ENCODE assay signal across 13 cellular contexts in genomic region chr17:38559880-38560230, GRCh38. TPM values are rescaled to one million over a fixed set of nuclear protein-coding genes. Genes with fewer than 3 reads are reported as not detected.
DNase-seq lines count a peak whose midpoint lies in the region; ATAC-seq, FAIRE-seq and TF ChIP-seq lines count a peak whose summit lies in the region.
"Had no signal": no experiment of that assay in that cellular context is flagged by ENCODE, and none has a peak within 500 bp of the region (broad histone marks: within the 10 kb centered on the region; RNA-seq: fewer than 3 reads in every experiment).

No MANE protein-coding gene starts in this region.

- no peak for TF ChIP-seq CTCF in A549 (IDR thresholded peaks at IDR 0.05)
- no peak for TF ChIP-seq CTCF in GM23338 (conservative IDR thresholded peaks at IDR 0.05; ENCODE audit: low read depth in 2 of 2)
- TF ChIP-seq CTCF in SU-DHL-6 (IDR thresholded peaks at IDR 0.05; ENCODE audit: insufficient read depth, low read length, poor library complexity, severe bottlenecking) = no peak
- no peak for TF ChIP-seq CTCF in HepG2 (CRISPR knock-in tag; IDR thresholded peaks at IDR 0.05)

- WGBS in A549 (ENCODE audit: missing lambda C conversion rate) = 27% methylated on average over 6 of the region's 6 CpGs
- WGBS in HepG2 (ENCODE audit: low lambda C conversion rate) = 3% methylated on average over 5 of the region's 6 CpGs

- H3K27ac Mint-ChIP-seq in GM23338 = no peak overlapping the region
- H3K27ac Mint-ChIP-seq: nephron had no signal

- H3K4me2 ChIP-seq in A549 (peak overlapping the region; percentile 89), GM23338 (peak overlapping the region; percentile 95), SU-DHL-6 (ENCODE audit: low read depth, low read length, poor library complexity, severe bottlenecking) (peak overlapping the region; percentile 96), HepG2 (ENCODE audit: low read depth, low read length) (peak overlapping the region; percentile 81)

- CTCF ChIA-PET in A549 (lab: Yijun Ruan, JAX) = interaction anchor here (0.5 to 28.4 kb wide), 17 partner anchors 8 to 210 kb away, joined by 3 to 948 read pairs (median 10); partner anchors contain the start of gene SRCIN1
- CTCF ChIA-PET in HepG2 (lab: Yijun Ruan, JAX; ENCODE audit: low intra/inter-chr PET ratio, low total read pairs) = no interaction called here

- no peak for TF ChIP-seq POLR2A in A549 (IDR thresholded peaks at IDR 0.05; ENCODE audit: low read length)
- TF ChIP-seq POLR2A in HepG2 (IDR thresholded peaks at IDR 0.05; ENCODE audit: insufficient read depth in 1 of 2, low read depth in 2 of 2, low read length in 2 of 2) = no peak

- no peak for TF ChIP-seq EP300 in A549 (IDR thresholded peaks at IDR 0.05)
- no peak for TF ChIP-seq EP300 in HepG2 (IDR thresholded peaks at IDR 0.05; ENCODE audit: low read depth in 2 of 2, low read length in 2 of 2)
- TF ChIP-seq EP300 in HepG2 (CRISPR knock-in tag; IDR thresholded peaks at IDR 0.05; ENCODE audit: borderline replicate concordance) = no peak

- in situ Hi-C loops in HepG2 (cut with HindIII; ENCODE audit: extremely low pct_ligation_motif_present, low pct_unique_long_range_greater_than_20kb) = loop anchor here (5.0 kb wide), 1 partner anchor 107 kb away; no protein-coding TSS in a partner anchor

- H2AFZ ChIP-seq in GM23338 = no peak overlapping the region; the same call in 1 of the 2 replicates
- no peak overlapping the region for H2AFZ ChIP-seq in SU-DHL-6 (ENCODE audit: low read depth, low read length, severe bottlenecking)
- no peak overlapping the region for H2AFZ ChIP-seq in HepG2 (ENCODE audit: low read length)

- intact Hi-C loops in HepG2 (cut with micrococcal nuclease; ENCODE audit: unreplicated experiment) = loop anchor here (5.0 kb wide), 1 partner anchor 48 kb away; no protein-coding TSS in a partner anchor

- peaks cover 71% of the 10 kb centered on the region for H3K27me3 Mint-ChIP-seq in GM23338 (ENCODE audit: insufficient read depth, low read depth, poor library complexity)

- no peak for DNase-seq in A549 (ENCODE audit: low read depth in 1 of 2, low spot score in 1 of 2)
- DNase-seq in GM23338 (ENCODE audit: low spot score) = no peak
- no peak for DNase-seq in HepG2 (ENCODE audit: low spot score)
- DNase-seq in LoVo (ENCODE audit: low spot score) = no peak
- DNase-seq in iPS-NIHi11 (ENCODE audit: low spot score) = no peak
- DNase-seq in NCI-H1694 (lab: John Stamatoyannopoulos, UW) = no peak

- FAIRE-seq in A549 (lab: Jason Lieb, UNC) = no peak
- FAIRE-seq in HepG2 (lab: Jason Lieb, UNC) = no peak
- FAIRE-seq: astrocyte had no signal

- H3K27me3 ChIP-seq in GM23338 (ENCODE audit: insufficient read depth) = peaks cover 84% of the 10 kb centered on the region
- no peaks in the 10 kb centered on the region for H3K27me3 ChIP-seq in SU-DHL-6 (ENCODE audit: low read length)
- H3K27me3 ChIP-seq in HepG2 (ENCODE audit: control insufficient read depth in 1 of 2, insufficient read depth in 2 of 2, low read length in 2 of 2) = peaks cover 0 to 2% of the 10 kb centered on the region in 2 experiments; a peak in 1 of 5 replicates

- ATAC-seq in A549 (no peak), GM23338 (no peak), HepG2 (no peak), GM21367 (IDR thresholded peaks at IDR 0.05; ENCODE audit: unreplicated experiment) (no peak)

- H3F3A ChIP-seq in GM23338 (replicated peaks; ENCODE audit: low read depth) (peaks cover 20% of the 10 kb centered on the region), SU-DHL-6 (ENCODE audit: insufficient read depth) (0 out of 2 replicates have a peak, but pooled peaks cover 7% of the 10 kb centered on the region)

- H3K4me3 Mint-ChIP-seq in GM23338 = peak overlapping the region; percentile 54; the same call in 2 of the 3 replicates

- H3K9ac ChIP-seq in SU-DHL-6 (ENCODE audit: low read length) (peak overlapping the region; percentile 48; the same call in 1 of the 2 replicates), HepG2 (ENCODE audit: insufficient read depth, low read depth, low read length) (no peak overlapping the region)

- H3K36me3 ChIP-seq in GM23338 (ENCODE audit: insufficient read depth) = no peaks in the 10 kb centered on the region
- H3K36me3 ChIP-seq in SU-DHL-6 (ENCODE audit: low read length) = no peaks in the 10 kb centered on the region
- no peaks in the 10 kb centered on the region for H3K36me3 ChIP-seq in HepG2 (replicated peaks in 1 of 2; ENCODE audit: control insufficient read depth in 1 of 2, insufficient read depth in 2 of 2, low read length in 2 of 2)
- H3K36me3 ChIP-seq: MG63 had no signal

- POLR2A ChIA-PET in A549 (lab: Yijun Ruan, JAX) (interaction anchor here (0.8 to 2.2 kb wide), 6 partner anchors 9 to 48 kb away, joined by 3 to 10 read pairs (median 3); no protein-coding TSS in a partner anchor), HepG2 (lab: Yijun Ruan, JAX) (interaction anchor here (0.6 to 2.9 kb wide), 8 partner anchors 30 to 310 kb away, joined by 3 to 29 read pairs (median 11); partner anchors contain the start of genes LASP1 and SRCIN1)

- H3K4me3 ChIP-seq in A549 = peak overlapping the region; percentile 44
- H3K4me3 ChIP-seq in GM23338 = peak overlapping the region; percentile 81
- H3K4me3 ChIP-seq in SU-DHL-6 (ENCODE audit: insufficient read depth, low read length, poor library complexity, severe bottlenecking) = peak overlapping the region; percentile 24
- H3K4me3 ChIP-seq in HepG2 (replicated peaks in 1 of 3; ENCODE audit: insufficient read depth in 1 of 3, low read depth in 2 of 3, low read length in 3 of 3) = peak overlapping the region; percentile 13 to 67 (median 13); a peak in 4 of 6 replicates
- H3K4me3 ChIP-seq: MG63 had no signal

- H3K36me3 Mint-ChIP-seq in GM23338 (ENCODE audit: low read depth) = no peaks in the 10 kb centered on the region; the same call in 2 of the 3 replicates
- H3K36me3 Mint-ChIP-seq: immature natural killer cell; stimulated activated naive B cell treated with anti-CD40 and anti-IgM and Interleukin-4, amounts not matched to agents 10 μg/mL and 1 μg/mL and 100 μg/mL, for 72 hours had no signal

- no peaks in the 10 kb centered on the region for H3K9me3 Mint-ChIP-seq in GM23338
- H3K9me3 Mint-ChIP-seq: immature natural killer cell; nephron; stimulated activated naive B cell treated with anti-CD40 and anti-IgM and Interleukin-4, amounts not matched to agents 10 μg/mL and 1 μg/mL and 100 μg/mL, for 72 hours had no signal

- peaks cover 16% of the 10 kb centered on the region for H3K4me1 ChIP-seq in A549
- H3K4me1 ChIP-seq in GM23338 (ENCODE audit: insufficient read depth) = peaks cover 32% of the 10 kb centered on the region
- H3K4me1 ChIP-seq in HepG2 (ENCODE audit: insufficient read depth, low read length) = peaks cover 39% of the 10 kb centered on the region

- H3K9me3 ChIP-seq in A549 (no peaks in the 10 kb centered on the region), SU-DHL-6 (ENCODE audit: insufficient read depth, low read length) (no peaks in the 10 kb centered on the region), HepG2 (ENCODE audit: low read length) (no peaks in the 10 kb centered on the region)
- H3K9me3 ChIP-seq: MG63 had no signal

- peak overlapping the region; percentile 34 to 88; a peak in 5 of 6 replicates for H3K27ac ChIP-seq in A549
- no peak overlapping the region for H3K27ac ChIP-seq in GM23338 (ENCODE audit: low read depth)
- H3K27ac ChIP-seq in SU-DHL-6 (ENCODE audit: low read depth, low read length) = no peak overlapping the region
- no peak overlapping the region for H3K27ac ChIP-seq in HepG2 (ENCODE audit: extremely low read length, insufficient read depth, low read length)

- H3K9me2 ChIP-seq in GM23338 (ENCODE audit: insufficient read depth) (no peaks in the 10 kb centered on the region), SU-DHL-6 (replicated peaks; ENCODE audit: insufficient read depth, low read length) (no peaks in the 10 kb centered on the region)

- H3K4me1 Mint-ChIP-seq in GM23338 = peaks cover 38% of the 10 kb centered on the region

- no TSS peak for BruUV-seq in HepG2 (replicated peaks; lab: Mats Ljungman, UMichigan)

- no peak for TF ChIP-seq RAD21 in A549 (conservative IDR thresholded peaks at IDR 0.05 in 1 of 2, IDR thresholded peaks at IDR 0.05 in 1 of 2)
- TF ChIP-seq RAD21 in HepG2 (CRISPR knock-in tag; IDR thresholded peaks at IDR 0.05) = no peak

- no peaks in the 10 kb centered on the region for H3K79me2 ChIP-seq in GM23338 (replicated peaks; ENCODE audit: insufficient read depth)
- no peaks in the 10 kb centered on the region for H3K79me2 ChIP-seq in SU-DHL-6 (ENCODE audit: insufficient read depth, low read length)
- H3K79me2 ChIP-seq in HepG2 (ENCODE audit: insufficient read depth, low read length) = no peaks in the 10 kb centered on the region

- peaks cover 10% of the 10 kb centered on the region; the same call in 1 of the 2 replicates for H4K20me1 ChIP-seq in GM23338 (replicated peaks; ENCODE audit: insufficient read depth)
- no peaks in the 10 kb centered on the region for H4K20me1 ChIP-seq in SU-DHL-6 (ENCODE audit: low read depth, low read length)
- H4K20me1 ChIP-seq in HepG2 (ENCODE audit: insufficient read depth, low read length) = no peaks in the 10 kb centered on the region

RNA-seq across cellular contexts. Expression of gene SRCIN1, which starts 45.9 kb away (rescaled TPM):
- polyA plus RNA-seq in A549 (2011; rRNA removed) (1.3 and 1.4 TPM in 2 replicates), A549 (2017; fragmentation: RNase III; extraction: RNeasy Plus Mini Kit Qiagen cat#74134 plus additional on column Dnase treatment) (2.1 to 3.4 TPM (median 2.6 TPM) in 3 replicates), GM23338 (2016; fragmentation: Nextera tagmentation; extraction: Ambion mirVana) (0.87 TPM in 2 replicates), HepG2 (2011; rRNA removed) (9.6 and 19.8 TPM in 2 replicates)
- polyA plus RNA-seq in A549 (2012; cell fraction: cytosol; rRNA removed) = 1.9 and 2.0 TPM in 2 replicates
- 8.0 and 16.8 TPM in 2 replicates for polyA plus RNA-seq in A549 (2012; cell fraction: nucleus; rRNA removed)
- polyA minus RNA-seq in A549 (2011; rRNA and poly(A)+ RNA removed) = 1.2 and 2.1 TPM in 2 replicates
- 1.3 and 2.2 TPM in 2 replicates for total RNA-seq in GM23338 (2014; rRNA removed; shearing (Covaris generic))
- total RNA-seq in HepG2 (2016; rRNA removed; fragmentation: Illumina TruSeq; extraction: Trizol) = 0.90 and 1.2 TPM in 2 replicates
- total RNA-seq in HepG2 (2016; cell fraction: cytosol; rRNA removed; fragmentation: Illumina TruSeq; extraction: Trizol; ENCODE audit: low read depth) = 0.26 and 0.30 TPM in 2 replicates
- 0.76 and 1.4 TPM in 2 replicates for total RNA-seq in HepG2 (2016; cell fraction: insoluble cytoplasmic fraction; rRNA removed; fragmentation: Illumina TruSeq; extraction: Trizol)
- total RNA-seq in HepG2 (2016; cell fraction: membrane; rRNA removed; fragmentation: Illumina TruSeq; extraction: Trizol) = 0.43 and 1.00 TPM in 2 replicates
- 2.5 and 3.1 TPM in 2 replicates for total RNA-seq in HepG2 (2016; cell fraction: nucleus; rRNA removed; fragmentation: Illumina TruSeq; extraction: Trizol)
- polyA plus RNA-seq in HepG2 (2011; cell fraction: cytosol; rRNA removed) = 2.9 and 4.8 TPM in 2 replicates
- polyA plus RNA-seq in HepG2 (2011; cell fraction: nucleus; rRNA removed) = 128 and 143 TPM in 2 replicates
- 9.9 and 11.0 TPM in 2 replicates for polyA plus RNA-seq in HepG2 (2012)
- 0.26 and 0.32 TPM in 2 replicates for polyA plus RNA-seq in HepG2 (2016; cell fraction: cytosol; fragmentation: Illumina TruSeq; extraction: Trizol; ENCODE audit: low read depth)
- 1.0 and 2.4 TPM in 2 replicates for polyA plus RNA-seq in HepG2 (2016; cell fraction: insoluble cytoplasmic fraction; fragmentation: Illumina TruSeq; extraction: Trizol; ENCODE audit: low read depth)
- 0.64 and 0.68 TPM in 2 replicates for polyA plus RNA-seq in HepG2 (2016; cell fraction: membrane; fragmentation: Illumina TruSeq; extraction: Trizol; ENCODE audit: low read depth)
- 13.9 and 14.2 TPM in 2 replicates for polyA plus RNA-seq in HepG2 (2016; cell fraction: nucleus; fragmentation: Illumina TruSeq; extraction: Trizol; ENCODE audit: insufficient read depth, low read depth)
- polyA minus RNA-seq in HepG2 (2011; rRNA and poly(A)+ RNA removed; ENCODE audit: low replicate concordance) = 2.4 and 22.5 TPM in 2 replicates
- polyA minus RNA-seq in HepG2 (2011; cell fraction: cytosol; rRNA and poly(A)+ RNA removed) = 5.7 and 10.1 TPM in 2 replicates
- 22.4 and 24.7 TPM in 2 replicates for polyA minus RNA-seq in HepG2 (2011; cell fraction: nucleus; rRNA and poly(A)+ RNA removed)
- polyA plus RNA-seq: immature natural killer cell had no signal

Comparison
In these comparisons a context has a peak if more than half of its experiments do, and no peak if none do; other contexts are left out.
1. H3K27ac ChIP-seq: peak in A549 (2 of 2); none in GM23338 (single experiment), SU-DHL-6 (single experiment) and HepG2 (single experiment).
2. H3K4me3 ChIP-seq: peak in every context shown above with its lines; median percentile 81 in GM23338; 44 in A549; 24 in SU-DHL-6; 13 in HepG2.
3. Of the 38 proteins assayed by ChIP-seq in both HepG2 and A549: peak only in HepG2: BHLHE40 and ESRRA; only in A549: none; in both: none; in neither: 36.
4. Peak in every context shown above with its lines, with median percentiles within 50 percentile points of each other: H3K4me2 ChIP-seq.